ENCODE assay signal across 10 cellular contexts in the genomic region with DNA sequence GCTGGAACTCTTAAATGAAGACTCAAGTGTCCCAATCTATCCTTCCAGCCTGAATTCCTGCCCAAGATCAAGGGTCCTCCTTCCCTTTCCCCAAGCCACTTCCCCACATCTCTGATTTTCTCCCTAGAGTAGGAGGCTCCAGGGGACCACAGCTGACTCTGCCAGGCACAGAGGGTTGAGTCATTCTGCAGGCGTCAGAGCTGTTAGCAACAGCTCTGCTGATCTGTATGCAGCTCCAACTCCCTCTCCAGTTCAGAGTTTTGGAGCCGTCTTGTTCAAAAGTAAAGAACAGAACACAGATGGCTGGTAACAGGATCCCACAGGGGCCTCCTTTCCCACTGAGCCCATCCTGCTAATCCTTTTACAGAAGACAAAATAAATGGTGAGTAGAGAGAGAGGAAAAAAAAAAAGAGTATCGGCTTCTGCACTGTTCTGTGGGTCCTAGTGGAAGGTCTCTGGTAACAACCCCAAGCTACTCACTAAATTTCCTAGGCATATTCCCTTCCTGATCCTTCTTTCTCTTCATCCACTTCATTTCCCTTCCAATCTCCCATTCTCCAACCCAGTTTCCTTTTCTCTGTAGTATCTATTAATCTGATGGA. TPM values are rescaled to one million over a fixed set of nuclear protein-coding genes. Genes with fewer than 3 reads are reported as not detected.
DNase-seq lines count a peak whose midpoint lies in the region; ATAC-seq and TF ChIP-seq lines count a peak whose summit lies in the region.
"Had no signal": no experiment of that assay in that cellular context is flagged by ENCODE, and none has a peak within 500 bp of the region (broad histone marks: within the 10 kb centered on the region; RNA-seq: fewer than 3 reads in every experiment).

No MANE protein-coding gene starts in this region.

- H3K27me3 Mint-ChIP-seq in endothelial cell (ENCODE audit: unreplicated experiment): peaks cover 1% of the 10 kb centered on the region
- H3K27me3 Mint-ChIP-seq: activated naive CD4-positive, alpha-beta T cell treated with anti-CD3 and anti-CD28 coated beads, Interleukin-2, amount 50 U/mL, for 24 hours had no signal

- no peak overlapping the region for H3K4me3 Mint-ChIP-seq in endothelial cell (ENCODE audit: unreplicated experiment)
- H3K4me3 Mint-ChIP-seq: activated naive CD4-positive, alpha-beta T cell treated with anti-CD3 and anti-CD28 coated beads, Interleukin-2, amount 50 U/mL, for 24 hours; neural crest cell had no signal

- no peak overlapping the region for H3K27ac Mint-ChIP-seq in endothelial cell (ENCODE audit: unreplicated experiment)
- H3K27ac Mint-ChIP-seq: activated naive CD4-positive, alpha-beta T cell treated with anti-CD3 and anti-CD28 coated beads, Interleukin-2, amount 50 U/mL, for 24 hours had no signal

- DNase-seq in AG04449 (ENCODE audit: low read depth, low spot score) (peak; percentile 42), NCI-H2171 treated with DMSO at 0.1 percent for 48 hours (lab: John Stamatoyannopoulos, UW) (peak; percentile 97), lung microvascular endothelial cell (ENCODE audit: low read depth in 2 of 2) (peak; percentile 11 to 53), endothelial cell (ENCODE audit: low spot score) (no peak)
- DNase-seq in stimulated activated naive CD8-positive, alpha-beta T cell treated with anti-CD3 and anti-CD28 coated beads, Interleukin-15, Interleukin-2, amounts not matched to agents 100 U/mL and 50 U/mL, for 24 hours: no peak
- DNase-seq in activated CD8-positive, alpha-beta memory T cell treated with anti-CD3 and anti-CD28 coated beads, Interleukin-2, amount 50 U/mL, for 48 hours: no peak

- CTCF ChIA-PET in AG04449 (lab: Yijun Ruan, JAX): interaction anchor here (0.6 to 10.4 kb wide), 14 partner anchors 8 to 237 kb away, joined by 3 to 152 read pairs (median 3); a partner anchor contains a TSS

- H3K4me3 ChIP-seq in AG04449 (ENCODE audit: low read depth, low read length): no peak overlapping the region; the same call in 1 of the 2 replicates

- peaks cover 6% of the 10 kb centered on the region for H3K4me1 Mint-ChIP-seq in endothelial cell (ENCODE audit: unreplicated experiment)
- H3K4me1 Mint-ChIP-seq: activated naive CD4-positive, alpha-beta T cell treated with anti-CD3 and anti-CD28 coated beads, Interleukin-2, amount 50 U/mL, for 24 hours had no signal

- POLR2A ChIA-PET in AG04449 (lab: Yijun Ruan, JAX): interaction anchor here (0.6 to 1.7 kb wide), 4 partner anchors 13 to 84 kb away, joined by 3 to 6 read pairs (median 5); a partner anchor contains a TSS

- peak overlapping the region; percentile 98 for H3K27ac ChIP-seq in cingulate gyrus (ENCODE audit: low read depth, low read length)

- H3K36me3 Mint-ChIP-seq in endothelial cell (ENCODE audit: low read depth, unreplicated experiment): no peaks in the 10 kb centered on the region
- H3K36me3 Mint-ChIP-seq: activated naive CD4-positive, alpha-beta T cell treated with anti-CD3 and anti-CD28 coated beads, Interleukin-2, amount 50 U/mL, for 24 hours had no signal

- no peak for TF ChIP-seq CTCF in AG04449 (IDR thresholded peaks at IDR 0.05; ENCODE audit: insufficient read depth, low read length, missing control alignments)
- TF ChIP-seq CTCF in endothelial cell (IDR thresholded peaks at IDR 0.05; ENCODE audit: unreplicated experiment): no peak

- no peaks in the 10 kb centered on the region for H3K9me3 Mint-ChIP-seq in endothelial cell (ENCODE audit: unreplicated experiment)
- H3K9me3 Mint-ChIP-seq: activated naive CD4-positive, alpha-beta T cell treated with anti-CD3 and anti-CD28 coated beads, Interleukin-2, amount 50 U/mL, for 24 hours; neural crest cell had no signal

- no peak for ATAC-seq in stimulated activated naive CD8-positive, alpha-beta T cell treated with anti-CD3 and anti-CD28 coated beads, Interleukin-15, Interleukin-2, amounts not matched to agents 100 U/mL and 50 U/mL, for 24 hours
- no peak for ATAC-seq in HG03521 (IDR thresholded peaks at IDR 0.05; ENCODE audit: unreplicated experiment)

RNA-seq across cellular contexts. Expression of a gene that starts 13.4 kb away (rescaled TPM):
- 31.8 and 41.1 TPM in 2 replicates for total RNA-seq in lung microvascular endothelial cell
- total RNA-seq in endothelial cell (ENCODE audit: unreplicated experiment): 95.5 TPM

Comparison
In these comparisons a context has a peak if more than half of its experiments do, and no peak if none do; other contexts are left out.
1. DNase-seq: peak in AG04449 (single experiment), NCI-H2171 treated with DMSO at 0.1 percent for 48 hours (single experiment) and lung microvascular endothelial cell (2 of 2); none in endothelial cell (single experiment), stimulated activated naive CD8-positive, alpha-beta T cell treated with anti-CD3 and anti-CD28 coated beads, Interleukin-15, Interleukin-2, amounts not matched to agents 100 U/mL and 50 U/mL, for 24 hours (single experiment) and activated CD8-positive, alpha-beta memory T cell treated with anti-CD3 and anti-CD28 coated beads, Interleukin-2, amount 50 U/mL, for 48 hours (single experiment).